ENCODE assay signal across 24 cellular contexts in genomic region chr2:368386-368785, GRCh38.
"Had no signal": no experiment of that assay in that cellular context is flagged by ENCODE, and none has a peak within 500 bp of the region (broad histone marks: within the 10 kb centered on the region; RNA-seq: fewer than 3 reads in every experiment).

No MANE protein-coding gene starts in this region.

- H3K36me3 ChIP-seq: colonic mucosa, esophagus squamous epithelium, gastroesophageal sphincter, pancreas, prostate gland, right lobe of liver, spleen, tibial artery, upper lobe of left lung, uterus had no signal

- H3K27ac Mint-ChIP-seq: naive B cell; stimulated activated memory B cell treated with anti-CD40 and anti-IgM and Interleukin-4, amounts not matched to agents 10 μg/mL and 1 μg/mL and 100 μg/mL, for 72 hours; stimulated activated naive CD8-positive, alpha-beta T cell treated with anti-CD3 and anti-CD28 coated beads, Interleukin-15, Interleukin-2, amounts not matched to agents 100 ng/mL and 50 ng/mL, for 24 hours had no signal

- H3K4me3 ChIP-seq: colonic mucosa, esophagus squamous epithelium, gastroesophageal sphincter, pancreas, prostate gland, right lobe of liver, spleen, tibial artery, upper lobe of left lung, uterus had no signal

- DNase-seq: colonic mucosa; dermis blood vessel endothelial cell; esophagus squamous epithelium; foreskin fibroblast; glutamatergic neuron; left colon; mesendoderm; naive B cell; occipital lobe; pancreas; retina; right lobe of liver; spleen; stimulated activated CD4-positive, alpha-beta T cell treated with anti-CD3 and anti-CD28 coated beads, Interleukin-15, amount 100 ng/mL, for 24 hours; stimulated activated CD4-positive, alpha-beta T cell treated with anti-CD3 and anti-CD28 coated beads, Interleukin-1b, Interleukin-23, amount 100 ng/mL, for 48 hours; stimulated activated CD4-positive, alpha-beta T cell treated with anti-CD3 and anti-CD28 coated beads, Interleukin-4, amount 100 ng/mL, for 24 hours; tibial artery; upper lobe of left lung; uterus had no signal

- ATAC-seq: gastroesophageal sphincter; left colon; pancreas; right lobe of liver; stimulated activated memory B cell treated with anti-CD40 and anti-IgM and Interleukin-4, amounts not matched to agents 10 μg/mL and 1 μg/mL and 100 μg/mL, for 72 hours had no signal

- H3K4me3 Mint-ChIP-seq: naive B cell; neural crest cell; stimulated activated memory B cell treated with anti-CD40 and anti-IgM and Interleukin-4, amounts not matched to agents 10 μg/mL and 1 μg/mL and 100 μg/mL, for 72 hours; stimulated activated naive CD8-positive, alpha-beta T cell treated with anti-CD3 and anti-CD28 coated beads, Interleukin-15, Interleukin-2, amounts not matched to agents 100 ng/mL and 50 ng/mL, for 24 hours had no signal

- H3K4me1 Mint-ChIP-seq: naive B cell; stimulated activated memory B cell treated with anti-CD40 and anti-IgM and Interleukin-4, amounts not matched to agents 10 μg/mL and 1 μg/mL and 100 μg/mL, for 72 hours had no signal

- H3K9me3 ChIP-seq: colonic mucosa, esophagus squamous epithelium, pancreas, prostate gland, right lobe of liver, uterus had no signal

- H3K4me1 ChIP-seq: colonic mucosa, gastroesophageal sphincter, pancreas, prostate gland, right lobe of liver, spleen, upper lobe of left lung, uterus had no signal

- H3K36me3 Mint-ChIP-seq: stimulated activated memory B cell treated with anti-CD40 and anti-IgM and Interleukin-4, amounts not matched to agents 10 μg/mL and 1 μg/mL and 100 μg/mL, for 72 hours had no signal

- H3K27me3 ChIP-seq: colonic mucosa, esophagus squamous epithelium, pancreas, right lobe of liver, tibial artery, upper lobe of left lung, uterus had no signal
